ENCODE assay signal across 15 cellular contexts in the genomic region with DNA sequence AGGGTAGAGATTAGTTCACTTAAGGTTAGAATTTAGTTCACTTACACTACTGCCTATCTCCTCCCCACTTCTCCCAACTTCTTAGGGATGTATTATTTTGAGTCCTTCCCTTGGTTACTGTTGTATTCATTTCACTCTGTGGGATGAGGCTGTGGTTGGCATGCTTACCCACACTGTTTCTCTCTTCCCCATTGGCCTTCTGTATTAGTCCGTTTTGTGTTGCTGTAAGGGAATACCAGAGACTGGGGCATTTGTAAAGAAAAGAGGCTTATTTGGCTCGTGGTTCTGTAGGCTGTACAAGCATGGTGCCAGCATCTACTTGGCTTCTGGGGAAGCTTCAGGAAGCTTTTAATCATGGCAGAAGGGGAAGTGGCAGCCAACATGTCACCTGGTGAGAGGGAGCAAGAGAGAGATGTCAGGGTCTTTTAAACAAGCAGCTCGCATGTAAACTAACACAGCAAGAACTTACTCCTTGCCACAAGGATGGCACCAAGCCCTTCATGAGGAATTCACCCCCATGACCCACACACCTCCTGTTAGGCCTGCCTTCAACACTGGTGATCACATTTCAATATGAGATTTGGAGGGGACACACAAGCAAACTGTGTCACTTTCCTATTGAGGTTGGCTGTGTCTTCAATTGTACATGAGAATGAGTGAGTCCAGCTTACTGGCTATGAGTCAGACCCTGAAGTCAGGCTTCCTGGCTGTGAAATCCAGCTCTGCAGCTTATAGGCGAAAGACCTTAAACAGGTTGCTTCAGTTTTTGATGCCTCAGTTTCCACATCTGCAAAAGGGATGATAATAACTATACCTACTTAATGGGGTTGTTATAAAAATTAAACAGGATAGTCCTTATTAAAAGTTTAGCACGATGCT. TPM values are rescaled to one million over a fixed set of nuclear protein-coding genes. Genes with fewer than 3 reads are reported as not detected.
"Had no signal": no experiment of that assay in that cellular context is flagged by ENCODE, and none has a peak within 500 bp of the region (broad histone marks: within the 10 kb centered on the region; RNA-seq: fewer than 3 reads in every experiment).

No MANE protein-coding gene starts in this region.

- H3K4me3 Mint-ChIP-seq: activated CD8-positive, alpha-beta T cell treated with anti-CD3 and anti-CD28 coated beads, Interleukin-2, amount 10 ng/mL, durations not matched to agents 7 days and 5 days; activated naive CD4-positive, alpha-beta T cell treated with anti-CD3 and anti-CD28 coated beads, Interleukin-2, amount 10 ng/mL, durations not matched to agents 7 days and 5 days; activated T-helper 17 cell treated with anti-CD3 and anti-CD28 coated beads, Interleukin-2, amount 50 U/mL, for 72 hours; brain had no signal

- H3K4me1 Mint-ChIP-seq: activated naive CD4-positive, alpha-beta T cell treated with anti-CD3 and anti-CD28 coated beads, Interleukin-2, amount 10 ng/mL, durations not matched to agents 7 days and 5 days; activated T-helper 17 cell treated with anti-CD3 and anti-CD28 coated beads, Interleukin-2, amount 50 U/mL, for 72 hours had no signal

- H3K27me3 ChIP-seq: heart left ventricle, sigmoid colon, suprapubic skin, upper lobe of right lung had no signal

- H3K36me3 ChIP-seq: heart left ventricle, sigmoid colon, suprapubic skin, upper lobe of right lung had no signal

- H3K36me3 Mint-ChIP-seq: activated naive CD4-positive, alpha-beta T cell treated with anti-CD3 and anti-CD28 coated beads, Interleukin-2, amount 10 ng/mL, durations not matched to agents 7 days and 5 days; brain had no signal

- H3K9me3 ChIP-seq: heart left ventricle, sigmoid colon, suprapubic skin, upper lobe of right lung had no signal

- H3K4me3 ChIP-seq: heart left ventricle, sigmoid colon, suprapubic skin, upper lobe of right lung had no signal

- H3K4me1 ChIP-seq: heart left ventricle, sigmoid colon, suprapubic skin, upper lobe of right lung had no signal

- H3K9me3 Mint-ChIP-seq: activated naive CD4-positive, alpha-beta T cell treated with anti-CD3 and anti-CD28 coated beads, Interleukin-2, amount 10 ng/mL, durations not matched to agents 7 days and 5 days; brain had no signal

- ATAC-seq: activated CD8-positive, alpha-beta T cell treated with anti-CD3 and anti-CD28 coated beads, Interleukin-2, amount 10 ng/mL, durations not matched to agents 7 days and 5 days; activated T-helper 17 cell treated with anti-CD3 and anti-CD28 coated beads, Interleukin-2, amount 50 U/mL, for 72 hours; heart left ventricle; left ventricle myocardium superior; upper lobe of right lung had no signal

- H3K27me3 Mint-ChIP-seq: activated naive CD4-positive, alpha-beta T cell treated with anti-CD3 and anti-CD28 coated beads, Interleukin-2, amount 10 ng/mL, durations not matched to agents 7 days and 5 days had no signal

- DNase-seq: activated CD4-positive, alpha-beta T cell treated with anti-CD3 and anti-CD28 coated beads for 4 hours; activated CD8-positive, alpha-beta T cell treated with anti-CD3 and anti-CD28 coated beads, Interleukin-2, amount 10 ng/mL, durations not matched to agents 7 days and 5 days; activated naive CD4-positive, alpha-beta T cell treated with anti-CD3 and anti-CD28 coated beads, Interleukin-2, amount 10 ng/mL, durations not matched to agents 7 days and 5 days; foreskin melanocyte; heart left ventricle; left ventricle myocardium superior; sigmoid colon; stimulated activated CD4-positive, alpha-beta T cell treated with anti-CD3 and anti-CD28 coated beads, Interleukin-2, amount 100 ng/mL, for 24 hours; stimulated activated naive CD4-positive, alpha-beta T cell; T-helper 9 cell; upper lobe of right lung had no signal

- H3K27ac Mint-ChIP-seq: activated CD8-positive, alpha-beta T cell treated with anti-CD3 and anti-CD28 coated beads, Interleukin-2, amount 10 ng/mL, durations not matched to agents 7 days and 5 days; activated naive CD4-positive, alpha-beta T cell treated with anti-CD3 and anti-CD28 coated beads, Interleukin-2, amount 10 ng/mL, durations not matched to agents 7 days and 5 days; activated T-helper 17 cell treated with anti-CD3 and anti-CD28 coated beads, Interleukin-2, amount 50 U/mL, for 72 hours had no signal

- H3K27ac ChIP-seq: heart left ventricle, sigmoid colon, suprapubic skin, upper lobe of right lung had no signal

RNA-seq across cellular contexts. Expression of a gene that starts 53.3 kb away (rescaled TPM):
- total RNA-seq: activated CD8-positive, alpha-beta T cell treated with anti-CD3 and anti-CD28 coated beads, Interleukin-2, amount 10 ng/mL, durations not matched to agents 7 days and 5 days; activated T-helper 17 cell treated with anti-CD3 and anti-CD28 coated beads, Interleukin-2, amount 50 U/mL, for 72 hours; pulmonary artery endothelial cell; suprapubic skin; upper lobe of right lung had no signal
